In genomic region chr3:197525706-197526105, GRCh38 we compare ENCODE assay signal across 14 cellular contexts. TPM values are rescaled to one million over a fixed set of nuclear protein-coding genes. Genes with fewer than 3 reads are reported as not detected.
DNase-seq lines count a peak whose midpoint lies in the region; ATAC-seq, FAIRE-seq and TF ChIP-seq lines count a peak whose summit lies in the region.
"Had no signal": no experiment of that assay in that cellular context is flagged by ENCODE, and none has a peak within 500 bp of the region (broad histone marks: within the 10 kb centered on the region; RNA-seq: fewer than 3 reads in every experiment).

No MANE protein-coding gene starts in this region.

- TF ChIP-seq RAD21 in HepG2 (CRISPR knock-in tag; IDR thresholded peaks at IDR 0.05) (peak; percentile 38; the same call in 1 of the 2 replicates), SK-N-SH (IDR thresholded peaks at IDR 0.05; ENCODE audit: low read length) (peak; percentile 49)

- H3K9ac ChIP-seq in HepG2 (ENCODE audit: insufficient read depth, low read depth, low read length) (no peak overlapping the region), SK-N-SH (no peak overlapping the region)

- no peaks in the 10 kb centered on the region for H3F3A ChIP-seq in SK-N-SH (replicated peaks; ENCODE audit: insufficient read depth)

- peak; percentile 89 for TF ChIP-seq CTCF in HepG2 (CRISPR knock-in tag; IDR thresholded peaks at IDR 0.05)
- TF ChIP-seq CTCF in right lobe of liver (IDR thresholded peaks at IDR 0.05): no peak
- TF ChIP-seq CTCF in SK-N-SH (IDR thresholded peaks at IDR 0.05): peak; percentile 44

- H2AFZ ChIP-seq in HepG2 (ENCODE audit: low read length) (no peak overlapping the region), SK-N-SH (ENCODE audit: low read depth) (no peak overlapping the region)

- no peak overlapping the region for H3K4me3 ChIP-seq in HepG2 (replicated peaks in 1 of 3; ENCODE audit: insufficient read depth in 1 of 3, low read depth in 2 of 3, low read length in 3 of 3)
- H3K4me3 ChIP-seq in right lobe of liver: no peak overlapping the region
- no peak overlapping the region for H3K4me3 ChIP-seq in SK-N-SH (ENCODE audit: low read depth in 2 of 2, low read length in 1 of 2)

- 33% methylated on average over 5 of the region's 5 CpGs for WGBS in HepG2 (ENCODE audit: low lambda C conversion rate)
- WGBS in right lobe of liver (ENCODE audit: insufficient coverage, low coverage, low lambda C conversion rate, missing lambda C conversion rate): 83% methylated on average over 4 of the region's 5 CpGs
- 81% methylated on average over 5 of the region's 5 CpGs for WGBS in SK-N-SH (ENCODE audit: low lambda C conversion rate)

- H3K4me1 ChIP-seq in HepG2 (ENCODE audit: insufficient read depth, low read length) (peaks cover 51% of the 10 kb centered on the region), right lobe of liver (peaks cover 0 to 32% (median 9%) of the 10 kb centered on the region in 4 donors), SK-N-SH (ENCODE audit: control insufficient read depth in 1 of 2, insufficient read depth in 2 of 2, low read depth in 1 of 2, low read length in 1 of 2) (peaks cover 4 to 49% of the 10 kb centered on the region in 2 experiments; a peak in 3 of 4 replicates)

- FAIRE-seq in HepG2 (lab: Jason Lieb, UNC): peak; percentile 26
- FAIRE-seq: GM12891 had no signal

- H3K27me3 ChIP-seq in HepG2 (ENCODE audit: control insufficient read depth in 1 of 2, insufficient read depth in 2 of 2, low read length in 2 of 2): no peaks in the 10 kb centered on the region
- no peaks in the 10 kb centered on the region for H3K27me3 ChIP-seq in right lobe of liver
- H3K27me3 ChIP-seq in SK-N-SH (ENCODE audit: insufficient read depth): no peaks in the 10 kb centered on the region

- peak overlapping the region; percentile 24 for H3K27ac ChIP-seq in HepG2 (ENCODE audit: extremely low read length, insufficient read depth, low read length)
- H3K27ac ChIP-seq in right lobe of liver: no peak overlapping the region
- no peak overlapping the region for H3K27ac ChIP-seq in SK-N-SH (ENCODE audit: low read depth in 2 of 2, low read length in 1 of 2)

- H4K20me1 ChIP-seq in HepG2 (ENCODE audit: insufficient read depth, low read length): no peaks in the 10 kb centered on the region
- H4K20me1 ChIP-seq in SK-N-SH (ENCODE audit: insufficient read depth): no peaks in the 10 kb centered on the region

- H3K79me2 ChIP-seq in HepG2 (ENCODE audit: insufficient read depth, low read length) (no peaks in the 10 kb centered on the region), SK-N-SH (ENCODE audit: insufficient read depth) (no peaks in the 10 kb centered on the region)

- in situ Hi-C loops in HepG2 (cut with HindIII; ENCODE audit: extremely low pct_ligation_motif_present, low pct_unique_long_range_greater_than_20kb): no loop called here

- H3K9me3 ChIP-seq in HepG2 (ENCODE audit: low read length) (no peaks in the 10 kb centered on the region), right lobe of liver (no peaks in the 10 kb centered on the region), SK-N-SH (no peaks in the 10 kb centered on the region)

- intact Hi-C loops in HepG2 (cut with micrococcal nuclease; ENCODE audit: unreplicated experiment) (no loop called here), right lobe of liver (cut with DNase I) (no loop called here)

- POLR2A ChIA-PET in HepG2 (lab: Yijun Ruan, JAX): interaction anchor here (0.9 kb wide), 1 partner anchor 11 kb away, joined by 3 read pairs; no protein-coding TSS in a partner anchor
- POLR2A ChIA-PET in SK-N-SH (lab: Yijun Ruan, JAX): interaction anchor here (0.7 kb wide), 1 partner anchor 16 kb away, joined by 3 read pairs; no protein-coding TSS in a partner anchor

- ATAC-seq in HepG2: peak; percentile 12
- ATAC-seq in right lobe of liver: no peak
- ATAC-seq in esophagus mucosa: peak; percentile 27
- no peak for ATAC-seq in HG02610 (IDR thresholded peaks at IDR 0.05; ENCODE audit: unreplicated experiment)
- ATAC-seq in HG02870 (IDR thresholded peaks at IDR 0.05; ENCODE audit: unreplicated experiment): no peak
- ATAC-seq in GM18498 (IDR thresholded peaks at IDR 0.05; ENCODE audit: unreplicated experiment): no peak

- DNase-seq in HepG2 (ENCODE audit: low spot score): peak; percentile 68
- DNase-seq in right lobe of liver: no peak
- DNase-seq in SK-N-SH: no peak
- no peak for DNase-seq in ecto neural progenitor cell (ENCODE audit: low spot score)
- DNase-seq: activated CD4-positive, alpha-beta memory T cell treated with anti-CD3 and anti-CD28 coated beads, Interleukin-2, amount 10 ng/mL, durations not matched to agents 7 days and 5 days; CD4-positive, CD25-positive, alpha-beta regulatory T cell; kidney glomerular epithelial cell; NCI-H510A treated with DMSO at 0.1 percent for 48 hours; nephron progenitor cell had no signal

- no peaks in the 10 kb centered on the region for H3K9me2 ChIP-seq in SK-N-SH

- H3K36me3 ChIP-seq in HepG2 (replicated peaks in 1 of 2; ENCODE audit: control insufficient read depth in 1 of 2, insufficient read depth in 2 of 2, low read length in 2 of 2): peaks cover 0 to 4% of the 10 kb centered on the region in 2 experiments; a peak in 2 of 5 replicates
- H3K36me3 ChIP-seq in right lobe of liver: peaks cover 0 to 63% (median 25%) of the 10 kb centered on the region in 4 donors
- H3K36me3 ChIP-seq in SK-N-SH (replicated peaks in 1 of 2; ENCODE audit: control insufficient read depth in 1 of 2, insufficient read depth in 2 of 2, low read length in 1 of 2): no peaks in the 10 kb centered on the region

- no TSS peak for BruUV-seq in HepG2 (replicated peaks; lab: Mats Ljungman, UMichigan)

- CTCF ChIA-PET in HepG2 (lab: Yijun Ruan, JAX; ENCODE audit: low intra/inter-chr PET ratio, low total read pairs) (interaction anchor here (1.5 kb wide), 1 partner anchor 15 kb away, joined by 7 read pairs; no protein-coding TSS in a partner anchor), SK-N-SH (lab: Yijun Ruan, JAX) (interaction anchor here (0.6 to 2.9 kb wide), 9 partner anchors 15 to 547 kb away, joined by 3 to 14 read pairs (median 3); no protein-coding TSS in a partner anchor)

- no peak for TF ChIP-seq EP300 in HepG2 (IDR thresholded peaks at IDR 0.05; ENCODE audit: low read depth in 2 of 2, low read length in 2 of 2)
- no peak for TF ChIP-seq EP300 in HepG2 (CRISPR knock-in tag; IDR thresholded peaks at IDR 0.05; ENCODE audit: borderline replicate concordance)
- no peak for TF ChIP-seq EP300 in SK-N-SH (IDR thresholded peaks at IDR 0.05; ENCODE audit: borderline replicate concordance in 1 of 2, low read depth in 1 of 2, low read length in 1 of 2)

- H3K4me2 ChIP-seq in HepG2 (ENCODE audit: low read depth, low read length) (peak overlapping the region; percentile 31; the same call in 1 of the 2 replicates), SK-N-SH (no peak overlapping the region)

- TF ChIP-seq POLR2A in HepG2 (IDR thresholded peaks at IDR 0.05; ENCODE audit: insufficient read depth in 1 of 2, low read depth in 2 of 2, low read length in 2 of 2) (no peak), right lobe of liver (IDR thresholded peaks at IDR 0.05) (no peak)

TF ChIP-seq in SK-N-SH, 30 proteins besides CTCF, POLR2A, EP300 and RAD21 (continues in another document):
- TF ChIP-seq FOXJ3 (CRISPR knock-in tag; IDR thresholded peaks at IDR 0.05): no peak
- TF ChIP-seq EZH2phosphoT487 (IDR thresholded peaks at IDR 0.05; ENCODE audit: borderline replicate concordance, low read depth): no peak
- TF ChIP-seq GATA2 (CRISPR knock-in tag; IDR thresholded peaks at IDR 0.05): no peak
- peak; percentile 29 for TF ChIP-seq SMC3 (IDR thresholded peaks at IDR 0.05; ENCODE audit: low read depth, low read length)
- no peak for TF ChIP-seq MAX (IDR thresholded peaks at IDR 0.05; ENCODE audit: low read depth)

RNA-seq across cellular contexts. Expression of gene BDH1, which starts 30.1 kb away (rescaled TPM):
- total RNA-seq in HepG2 (2016; rRNA removed; fragmentation: Illumina TruSeq; extraction: Trizol) (21.2 and 26.9 TPM in 2 replicates), right lobe of liver (100 to 1,000 TPM in 5 of 6 experiments, 10 to 100 TPM in 1; 65.5 to 366 (median 233) TPM), esophagus mucosa (67.9 TPM)
- total RNA-seq in HepG2 (2016; cell fraction: cytosol; rRNA removed; fragmentation: Illumina TruSeq; extraction: Trizol; ENCODE audit: low read depth): 3.3 and 3.6 TPM in 2 replicates
- total RNA-seq in HepG2 (2016; cell fraction: insoluble cytoplasmic fraction; rRNA removed; fragmentation: Illumina TruSeq; extraction: Trizol): 21.4 and 23.7 TPM in 2 replicates
- total RNA-seq in HepG2 (2016; cell fraction: membrane; rRNA removed; fragmentation: Illumina TruSeq; extraction: Trizol): 5.1 and 6.3 TPM in 2 replicates
- 21.5 and 22.1 TPM in 2 replicates for total RNA-seq in HepG2 (2016; cell fraction: nucleus; rRNA removed; fragmentation: Illumina TruSeq; extraction: Trizol)
- polyA plus RNA-seq in HepG2 (2011; rRNA removed) (71.9 and 88.5 TPM in 2 replicates), SK-N-SH (2012; rRNA removed) (19.7 and 19.8 TPM in 2 replicates)
- 48.3 and 55.2 TPM in 2 replicates for polyA plus RNA-seq in HepG2 (2011; cell fraction: cytosol; rRNA removed)
- polyA plus RNA-seq in HepG2 (2011; cell fraction: nucleus; rRNA removed): 155 and 175 TPM in 2 replicates
- 58.0 and 95.2 TPM in 2 replicates for polyA plus RNA-seq in HepG2 (2012)
- 3.2 and 4.0 TPM in 2 replicates for polyA plus RNA-seq in HepG2 (2016; cell fraction: cytosol; fragmentation: Illumina TruSeq; extraction: Trizol; ENCODE audit: low read depth)
- polyA plus RNA-seq in HepG2 (2016; cell fraction: insoluble cytoplasmic fraction; fragmentation: Illumina TruSeq; extraction: Trizol; ENCODE audit: low read depth): 25.8 and 27.9 TPM in 2 replicates
- 5.6 and 5.9 TPM in 2 replicates for polyA plus RNA-seq in HepG2 (2016; cell fraction: membrane; fragmentation: Illumina TruSeq; extraction: Trizol; ENCODE audit: low read depth)
- 56.0 and 59.9 TPM in 2 replicates for polyA plus RNA-seq in HepG2 (2016; cell fraction: nucleus; fragmentation: Illumina TruSeq; extraction: Trizol; ENCODE audit: insufficient read depth, low read depth)
- 7.9 and 48.3 TPM in 2 replicates for polyA minus RNA-seq in HepG2 (2011; rRNA and poly(A)+ RNA removed; ENCODE audit: low replicate concordance)
- 15.6 and 18.9 TPM in 2 replicates for polyA minus RNA-seq in HepG2 (2011; cell fraction: cytosol; rRNA and poly(A)+ RNA removed)
- 54.7 and 82.6 TPM in 2 replicates for polyA minus RNA-seq in HepG2 (2011; cell fraction: nucleus; rRNA and poly(A)+ RNA removed)
- polyA plus RNA-seq in SK-N-SH (2012; cell fraction: cytosol; rRNA removed): 11.1 and 16.2 TPM in 2 replicates
- polyA plus RNA-seq in SK-N-SH (2012; cell fraction: nucleus; rRNA removed): 52.5 and 53.5 TPM in 2 replicates

Comparison
In these comparisons a context has a peak if more than half of its experiments do, and no peak if none do; other contexts are left out.
1. ATAC-seq: peak in HepG2 (single experiment) and esophagus mucosa (single experiment); none in right lobe of liver (0 of 4), HG02610 (single experiment), HG02870 (single experiment) and GM18498 (single experiment).
2. CTCF ChIP-seq: peak in HepG2 (single experiment) and SK-N-SH (single experiment); none in right lobe of liver (0 of 4).
3. Of the 25 proteins assayed by ChIP-seq in both HepG2 and SK-N-SH: peak only in HepG2: ZBTB33; only in SK-N-SH: none; in both: CTCF, RAD21 and SMC3; in neither: 21.